20 cellular contexts compared by ENCODE assay signal in the genomic region with DNA sequence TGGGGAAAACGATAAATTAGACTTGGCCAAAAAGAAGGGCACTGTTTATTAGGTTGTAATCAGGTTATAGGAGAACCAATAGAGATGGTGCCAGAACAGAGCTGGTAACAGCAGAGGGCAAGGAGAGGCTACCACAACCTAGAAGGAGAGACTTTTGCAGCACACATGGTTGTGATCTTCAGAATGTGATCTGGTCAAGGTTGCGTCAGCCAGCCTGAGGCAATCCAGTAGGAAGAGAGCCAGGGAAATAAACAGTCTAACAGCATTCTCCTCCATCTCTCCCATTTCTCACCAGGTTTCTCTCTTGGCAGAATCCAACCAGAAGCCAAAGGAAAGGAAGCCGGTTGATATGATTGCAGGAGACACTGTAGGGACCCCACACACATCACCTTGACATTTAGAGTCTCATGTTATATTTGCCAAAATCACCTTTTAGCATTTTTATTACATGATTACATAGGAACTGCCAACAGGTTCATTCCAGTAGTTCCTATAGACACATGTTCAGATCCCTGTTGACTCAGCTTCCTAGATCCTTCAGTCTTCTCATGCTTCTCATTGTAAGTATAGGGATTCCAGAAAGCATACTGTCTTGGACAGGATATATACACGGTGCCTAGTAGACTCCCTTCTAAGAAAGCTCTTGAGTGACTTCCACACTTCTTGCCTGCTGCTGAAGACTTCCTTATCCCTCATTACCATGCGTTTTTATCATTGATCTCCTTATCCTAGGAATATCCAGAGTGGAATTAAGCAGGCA. TPM values are rescaled to one million over a fixed set of nuclear protein-coding genes. Genes with fewer than 3 reads are reported as not detected.
A peak's percentile ranks its signal among the peaks of the same experiment; 100 is the strongest.
DNase-seq lines count a peak whose midpoint lies in the region; ATAC-seq and TF ChIP-seq lines count a peak whose summit lies in the region.
"Had no signal": no experiment of that assay in that cellular context is flagged by ENCODE, and none has a peak within 500 bp of the region (broad histone marks: within the 10 kb centered on the region; RNA-seq: fewer than 3 reads in every experiment).

No MANE protein-coding gene starts in this region.

- TF ChIP-seq CTCF in RWPE2 (IDR thresholded peaks at IDR 0.05; ENCODE audit: poor library complexity, severe bottlenecking) (no peak), fibroblast of mammary gland (conservative IDR thresholded peaks at IDR 0.05; ENCODE audit: control insufficient read depth, insufficient read depth, low read depth, low read length) (no peak)

- H3K27ac Mint-ChIP-seq in immature natural killer cell, result no peak overlapping the region
- H3K27ac Mint-ChIP-seq: CD14-positive monocyte, memory B cell had no signal

- H3K4me1 ChIP-seq in RWPE2 (ENCODE audit: insufficient read depth, poor library complexity, severe bottlenecking), result peaks cover 6% of the 10 kb centered on the region
- H3K4me1 ChIP-seq: HAP-1, suprapubic skin had no signal

- no peaks in the 10 kb centered on the region for H3K4me1 Mint-ChIP-seq in immature natural killer cell
- H3K4me1 Mint-ChIP-seq: CD14-positive monocyte, memory B cell had no signal

- peaks cover 0 to 3% (median 1%) of the 10 kb centered on the region in 3 donors for H3K27me3 Mint-ChIP-seq in immature natural killer cell (ENCODE audit: low read depth in 3 of 3)

- no peaks in the 10 kb centered on the region for H3K36me3 Mint-ChIP-seq in immature natural killer cell
- H3K36me3 Mint-ChIP-seq: CD14-positive monocyte, memory B cell had no signal

- no peak overlapping the region for H3K4me3 Mint-ChIP-seq in immature natural killer cell
- H3K4me3 Mint-ChIP-seq: CD14-positive monocyte, memory B cell had no signal

- H3K36me3 ChIP-seq in RWPE2 (ENCODE audit: low read depth), result no peaks in the 10 kb centered on the region
- H3K36me3 ChIP-seq: HAP-1, suprapubic skin had no signal

- H3K27ac ChIP-seq in RWPE2 (ENCODE audit: poor library complexity, severe bottlenecking), result no peak overlapping the region
- H3K27ac ChIP-seq: suprapubic skin had no signal

- no peaks in the 10 kb centered on the region for H3K9me3 ChIP-seq in RWPE2 (ENCODE audit: severe bottlenecking)
- H3K9me3 ChIP-seq: HAP-1, suprapubic skin had no signal

- H3K27me3 ChIP-seq in RWPE2 (ENCODE audit: insufficient read depth, poor library complexity, severe bottlenecking), result no peaks in the 10 kb centered on the region
- H3K27me3 ChIP-seq: suprapubic skin had no signal

- peak; percentile 41; the same call in 1 of the 3 replicates for ATAC-seq in RWPE2 (ENCODE audit: low read depth)
- ATAC-seq in left colon, result no peak
- ATAC-seq: activated CD4-positive, CD25-positive, alpha-beta regulatory T cell treated with anti-CD3 and anti-CD28 coated beads, Interleukin-2, amount 50 U/mL, for 24 hours had no signal

- peak; percentile 77 for DNase-seq in GM03348 (ENCODE audit: low spot score)
- DNase-seq in RWPE2 (ENCODE audit: low spot score), result no peak
- peak; percentile 92 for DNase-seq in fibroblast of mammary gland (ENCODE audit: low read depth)
- DNase-seq in renal cortical epithelial cell (ENCODE audit: low read depth), result peak; percentile 33
- DNase-seq in left colon, result no peak
- DNase-seq in immature natural killer cell, result no peak
- DNase-seq in NCI-H2081 (lab: John Stamatoyannopoulos, UW), result no peak
- DNase-seq in SHP77 treated with DMSO at 0.1 percent for 48 hours (lab: John Stamatoyannopoulos, UW), result no peak
- DNase-seq: activated gamma-delta T cell; DMS53; foreskin melanocyte; NCI-H1092 treated with DMSO at 0.1 percent for 48 hours; NK-92 treated with Interleukin-12 subunit alpha and Interleukin-12 subunit beta, amount 100 ng/mL, for 24 hours; Right ventricle myocardium superior; stimulated activated CD4-positive, alpha-beta T cell treated with anti-CD3 and anti-CD28 coated beads, Interleukin-2, amount 100 ng/mL, for 24 hours had no signal

- H3K4me3 ChIP-seq in RWPE2 (ENCODE audit: severe bottlenecking) (no peak overlapping the region), fibroblast of mammary gland (ENCODE audit: control insufficient read depth, low read depth, low read length) (no peak overlapping the region)
- H3K4me3 ChIP-seq: HAP-1, suprapubic skin had no signal

- intact Hi-C loops in left colon (cut with DNase I, micrococcal nuclease), result no loop called here

- H3K9me3 Mint-ChIP-seq in immature natural killer cell, result no peaks in the 10 kb centered on the region

RNA-seq across cellular contexts. Expression of a gene that starts 17.6 kb away (rescaled TPM):
- total RNA-seq in renal cortical epithelial cell (54.2 and 293 TPM in 2 replicates), left colon (100 to 1,000 TPM; 157 to 240 TPM)
- polyA plus RNA-seq in immature natural killer cell, result 1 to 10 TPM in 2 of 3 donors, not detected in 1; 3.4 to 3.9 TPM

Comparison
In these comparisons a context has a peak if more than half of its experiments do, and no peak if none do; other contexts are left out.
1. DNase-seq: peak in GM03348 (single experiment), fibroblast of mammary gland (single experiment) and renal cortical epithelial cell (single experiment); none in RWPE2 (single experiment), left colon (0 of 2), immature natural killer cell (0 of 3), NCI-H2081 (0 of 2) and SHP77 treated with DMSO at 0.1 percent for 48 hours (single experiment).